8 cellular contexts compared by ENCODE assay signal in genomic region chr4:184475096-184475461, GRCh38. TPM values are rescaled to one million over a fixed set of nuclear protein-coding genes. Genes with fewer than 3 reads are reported as not detected.
DNase-seq lines count a peak whose midpoint lies in the region; TF ChIP-seq lines count a peak whose summit lies in the region.

No MANE protein-coding gene starts in this region.

- H3K27ac ChIP-seq in tibial artery: peak overlapping the region; percentile 88 to 96

- DNase-seq in DMS 273 (lab: John Stamatoyannopoulos, UW; ENCODE audit: unreplicated experiment): peak; percentile 58
- no peak for DNase-seq in DMS 273 treated with DMSO at 0.1 percent for 48 hours (lab: John Stamatoyannopoulos, UW)
- no peak for DNase-seq in HFF-Myc (ENCODE audit: extremely low read depth, low read depth)
- peak; percentile 2 for DNase-seq in NCI-H460 (ENCODE audit: extremely low read depth, low read depth)
- peak; percentile 44 for DNase-seq in activated T-helper 2 cell treated with anti-CD3 and anti-CD28 coated beads, Interferon-gamma antibody, Interleukin-2, Interleukin-4, amounts not matched to agents 10 μg/mL and 5 μg/mL and 100 μg/mL, durations not matched to agents 14 hours and 24 hours and 36 hours (ENCODE audit: low spot score)
- DNase-seq in fibroblast of the conjunctiva (ENCODE audit: low read depth): peak; percentile 29
- DNase-seq in tibial artery: peak; percentile 55 to 80

- H3K27me3 Mint-ChIP-seq in activated T-helper 2 cell treated with anti-CD3 and anti-CD28 coated beads, Interferon-gamma antibody, Interleukin-2, Interleukin-4, amounts not matched to agents 10 μg/mL and 5 μg/mL and 100 μg/mL, durations not matched to agents 14 hours and 24 hours and 36 hours (ENCODE audit: low read depth): no peaks in the 10 kb centered on the region

- no peaks in the 10 kb centered on the region for H3K36me3 ChIP-seq in neuron (ENCODE audit: insufficient read depth, low read length)
- H3K36me3 ChIP-seq in tibial artery: no peaks in the 10 kb centered on the region

- H3K27ac Mint-ChIP-seq in activated T-helper 2 cell treated with anti-CD3 and anti-CD28 coated beads, Interferon-gamma antibody, Interleukin-2, Interleukin-4, amounts not matched to agents 10 μg/mL and 5 μg/mL and 100 μg/mL, durations not matched to agents 14 hours and 24 hours and 36 hours: peak overlapping the region; percentile 96

- peaks cover 46% of the 10 kb centered on the region for H3K4me1 Mint-ChIP-seq in activated T-helper 2 cell treated with anti-CD3 and anti-CD28 coated beads, Interferon-gamma antibody, Interleukin-2, Interleukin-4, amounts not matched to agents 10 μg/mL and 5 μg/mL and 100 μg/mL, durations not matched to agents 14 hours and 24 hours and 36 hours (ENCODE audit: low read depth)

- TF ChIP-seq CTCF in HFF-Myc (IDR thresholded peaks at IDR 0.05; ENCODE audit: low read depth, low read length, missing control alignments) (no peak), tibial artery (IDR thresholded peaks at IDR 0.05) (no peak)

- H3K4me1 ChIP-seq in neuron (ENCODE audit: insufficient read depth, low read length) (peaks cover 34% of the 10 kb centered on the region), tibial artery (peaks cover 0 to 42% (median 24%) of the 10 kb centered on the region in 4 donors)

- H3K27me3 ChIP-seq in neuron (ENCODE audit: insufficient read depth, low read length): no peaks in the 10 kb centered on the region
- H3K27me3 ChIP-seq in tibial artery: no peaks in the 10 kb centered on the region

- no peaks in the 10 kb centered on the region for H3K9me3 Mint-ChIP-seq in activated T-helper 2 cell treated with anti-CD3 and anti-CD28 coated beads, Interferon-gamma antibody, Interleukin-2, Interleukin-4, amounts not matched to agents 10 μg/mL and 5 μg/mL and 100 μg/mL, durations not matched to agents 14 hours and 24 hours and 36 hours

- H3K36me3 Mint-ChIP-seq in activated T-helper 2 cell treated with anti-CD3 and anti-CD28 coated beads, Interferon-gamma antibody, Interleukin-2, Interleukin-4, amounts not matched to agents 10 μg/mL and 5 μg/mL and 100 μg/mL, durations not matched to agents 14 hours and 24 hours and 36 hours (ENCODE audit: low read depth): peaks cover 44% of the 10 kb centered on the region

- peak overlapping the region; percentile 71 for H2AFZ ChIP-seq in neuron (ENCODE audit: low read depth, low read length)

- H3K4me3 ChIP-seq in HFF-Myc (replicated peaks; ENCODE audit: low read depth, low read length) (peak overlapping the region; percentile 74), neuron (ENCODE audit: low read length) (peak overlapping the region; percentile 90), tibial artery (peak overlapping the region; percentile 80 to 89)

- intact Hi-C loops in activated T-helper 2 cell treated with anti-CD3 and anti-CD28 coated beads, Interferon-gamma antibody, Interleukin-2, Interleukin-4, amounts not matched to agents 10 μg/mL and 5 μg/mL and 100 μg/mL, durations not matched to agents 14 hours and 24 hours and 36 hours (cut with micrococcal nuclease): loop anchor here (2.0 to 10.0 kb wide), 3 partner anchors 100 to 1030 kb away; partner anchors contain the start of gene CDKN2AIP
- intact Hi-C loops in tibial artery (cut with DNase I; ENCODE audit: low total_unique reads): loop anchor here (10.0 kb wide), 1 partner anchor 130 kb away; no protein-coding TSS in a partner anchor

- H3K9me3 ChIP-seq in neuron (ENCODE audit: low read length): no peaks in the 10 kb centered on the region
- H3K9me3 ChIP-seq in tibial artery: no peaks in the 10 kb centered on the region

- H3K4me3 Mint-ChIP-seq in activated T-helper 2 cell treated with anti-CD3 and anti-CD28 coated beads, Interferon-gamma antibody, Interleukin-2, Interleukin-4, amounts not matched to agents 10 μg/mL and 5 μg/mL and 100 μg/mL, durations not matched to agents 14 hours and 24 hours and 36 hours (ENCODE audit: low read depth): peak overlapping the region; percentile 95

RNA-seq across cellular contexts. Expression of gene IRF2, which starts 0.7 kb away (rescaled TPM):
- total RNA-seq in NCI-H460 (2014; rRNA removed; shearing (Covaris generic)): 22.6 and 27.2 TPM in 2 replicates
- polyA plus RNA-seq in NCI-H460 (2014; cell fraction: nucleus; rRNA removed): 6.6 and 7.7 TPM in 2 replicates
- total RNA-seq in activated T-helper 2 cell treated with anti-CD3 and anti-CD28 coated beads, Interferon-gamma antibody, Interleukin-2, Interleukin-4, amounts not matched to agents 10 μg/mL and 5 μg/mL and 100 μg/mL, durations not matched to agents 14 hours and 24 hours and 36 hours: 47.6 and 53.2 TPM in 2 replicates

Comparison
In these comparisons a context has a peak if more than half of its experiments do, and no peak if none do; other contexts are left out.
1. DNase-seq: peak in DMS 273 (single experiment), NCI-H460 (single experiment), activated T-helper 2 cell treated with anti-CD3 and anti-CD28 coated beads, Interferon-gamma antibody, Interleukin-2, Interleukin-4, amounts not matched to agents 10 μg/mL and 5 μg/mL and 100 μg/mL, durations not matched to agents 14 hours and 24 hours and 36 hours (single experiment), fibroblast of the conjunctiva (single experiment) and tibial artery (2 of 2); none in DMS 273 treated with DMSO at 0.1 percent for 48 hours (single experiment) and HFF-Myc (single experiment).
2. Peak in every context shown above with its lines, with median percentiles within 50 percentile points of each other: H3K4me3 ChIP-seq.